In the genomic region with DNA sequence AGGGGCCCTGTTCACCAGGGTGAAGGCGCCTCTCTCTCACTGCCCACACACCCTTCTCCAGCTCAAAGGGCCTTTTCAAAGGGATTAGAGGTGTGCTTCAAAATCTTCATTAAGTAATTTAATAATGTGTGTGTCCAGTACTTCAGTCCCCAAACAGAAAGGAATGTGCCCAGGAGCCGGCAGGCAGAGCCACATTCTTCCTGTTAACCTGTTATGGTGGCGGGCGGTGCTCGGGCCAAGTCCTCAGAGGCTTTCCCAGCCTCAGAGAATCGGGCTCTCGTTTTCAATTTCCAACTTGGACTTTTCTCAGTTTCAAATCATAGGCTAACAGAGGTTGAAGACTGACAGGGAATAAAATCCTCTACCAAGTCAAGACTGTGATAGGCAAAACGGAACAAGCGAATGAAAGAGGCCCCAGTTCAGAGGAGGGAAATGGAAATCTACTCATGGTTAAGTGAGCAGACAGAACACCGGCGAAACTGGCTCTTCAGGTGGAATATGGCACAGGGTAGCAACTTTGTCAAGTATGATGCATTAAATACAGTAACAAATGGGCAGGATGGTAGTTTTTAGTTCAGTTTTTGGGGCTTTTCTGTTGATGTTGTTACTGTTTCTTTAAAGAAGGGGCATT, we compare ENCODE assay signal across 12 cellular contexts.
DNase-seq lines count a peak whose midpoint lies in the region; ATAC-seq and TF ChIP-seq lines count a peak whose summit lies in the region.
"Had no signal": no experiment of that assay in that cellular context is flagged by ENCODE, and none has a peak within 500 bp of the region (broad histone marks: within the 10 kb centered on the region; RNA-seq: fewer than 3 reads in every experiment).

No MANE protein-coding gene starts in this region.

- no peak for TF ChIP-seq POLR2A in esophagus squamous epithelium (IDR thresholded peaks at IDR 0.05)

- POLR2A ChIA-PET in activated B cell treated with CpG ODN at 0.5 μM for 24 hours (lab: Charles Lee), result interaction anchor here (1.1 to 1.6 kb wide), 4 partner anchors 8 to 538 kb away, joined by 3 to 10 read pairs (median 6); no protein-coding TSS in a partner anchor

- H4K12ac ChIP-seq in trophoblast cell (ENCODE audit: low read depth, low read length), result no peak overlapping the region

- H3K4me1 ChIP-seq in DOHH2 (ENCODE audit: control insufficient read depth, low read length), result peaks cover 100% of the 10 kb centered on the region
- H3K4me1 ChIP-seq in esophagus squamous epithelium, result peaks cover 0 to 60% (median 18%) of the 10 kb centered on the region in 3 donors
- peaks cover 8 to 22% of the 10 kb centered on the region in 2 experiments for H3K4me1 ChIP-seq in trophoblast cell (ENCODE audit: control insufficient read depth in 1 of 2, insufficient read depth in 2 of 2, low read length in 2 of 2)

- H3K9me3 Mint-ChIP-seq in activated B cell treated with CpG ODN at 0.5 μM for 24 hours, result no peaks in the 10 kb centered on the region

- H3K4me2 ChIP-seq in DOHH2 (ENCODE audit: low read length) (peak overlapping the region; percentile 85), trophoblast cell (ENCODE audit: low read length) (peak overlapping the region; percentile 37)
- H3K4me2 ChIP-seq: SK-N-SH had no signal

- H3K9me3 ChIP-seq in DOHH2 (ENCODE audit: control insufficient read depth, insufficient read depth, low read length) (no peaks in the 10 kb centered on the region), esophagus squamous epithelium (no peaks in the 10 kb centered on the region), trophoblast cell (ENCODE audit: insufficient read depth, low read depth, low read length) (no peaks in the 10 kb centered on the region)
- H3K9me3 ChIP-seq: SK-N-SH had no signal

- peak overlapping the region; percentile 28 for H3K4me3 Mint-ChIP-seq in activated B cell treated with CpG ODN at 0.5 μM for 24 hours

- H3K27ac ChIP-seq in DOHH2 (ENCODE audit: low read depth, low read length), result peak overlapping the region; percentile 99
- peak overlapping the region in 3 of 4 donors; percentile 26 to 44 (median 30) for H3K27ac ChIP-seq in esophagus squamous epithelium
- H3K27ac ChIP-seq in trophoblast cell (ENCODE audit: low read depth, low read length), result peak overlapping the region; percentile 40

- WGBS in esophagus squamous epithelium, 2 donors, result 78 to 90% methylated on average over 9 to 10 of the region's 11 CpGs
- no CpG with 5 or more reads among the region's 11 CpGs for WGBS in trophoblast cell (ENCODE audit: extremely low coverage, insufficient coverage, insufficient read length)

- no peak overlapping the region for H3K23ac ChIP-seq in trophoblast cell (ENCODE audit: low read length)

- H2BK12ac ChIP-seq in trophoblast cell (ENCODE audit: low read length), result no peak overlapping the region

- DNase-seq in activated B cell treated with CpG ODN at 0.5 μM for 24 hours, result no peak
- no peak for DNase-seq in esophagus squamous epithelium (lab: John Stamatoyannopoulos, UW)
- peak; percentile 54 to 65 for DNase-seq in trophoblast cell
- no peak for DNase-seq in NCI-H2227 (lab: John Stamatoyannopoulos, UW; ENCODE audit: unreplicated experiment)
- DNase-seq in cortex of kidney (lab: John Stamatoyannopoulos, UW), result no peak
- DNase-seq: glutamatergic neuron, KG1, NCI-H510A treated with DMSO at 0.1 percent for 48 hours, SK-N-SH had no signal

- peaks cover 5% of the 10 kb centered on the region for H3K79me1 ChIP-seq in trophoblast cell (ENCODE audit: low read length)

- H3K27me3 Mint-ChIP-seq in activated B cell treated with CpG ODN at 0.5 μM for 24 hours, result no peaks in the 10 kb centered on the region

- no peak overlapping the region for H3K18ac ChIP-seq in trophoblast cell (ENCODE audit: low read length)

- H3K36me3 ChIP-seq in DOHH2 (ENCODE audit: control insufficient read depth, low read length) (peaks cover 34% of the 10 kb centered on the region), esophagus squamous epithelium (no peaks in the 10 kb centered on the region), trophoblast cell (ENCODE audit: control insufficient read depth in 1 of 2, insufficient read depth in 2 of 2, low read length in 2 of 2) (no peaks in the 10 kb centered on the region)

- ATAC-seq in activated B cell treated with CpG ODN at 0.5 μM for 24 hours (ENCODE audit: low read depth), result no peak
- ATAC-seq in GM21737 (IDR thresholded peaks at IDR 0.05; ENCODE audit: unreplicated experiment), result no peak
- no peak for ATAC-seq in GM21786 (IDR thresholded peaks at IDR 0.05; ENCODE audit: unreplicated experiment)

- H2AFZ ChIP-seq in trophoblast cell (ENCODE audit: insufficient read depth, low read length, poor library complexity), result no peak overlapping the region

- peaks cover 53% of the 10 kb centered on the region for H3F3A ChIP-seq in DOHH2 (ENCODE audit: control insufficient read depth, insufficient read depth)

- CTCF ChIA-PET in activated B cell treated with CpG ODN at 0.5 μM for 24 hours (lab: Charles Lee), result interaction anchor here (1.3 kb wide), 1 partner anchor 85 kb away, joined by 3 read pairs; no protein-coding TSS in a partner anchor

- H2BK5ac ChIP-seq in trophoblast cell (ENCODE audit: low read depth, low read length, poor library complexity), result no peak overlapping the region

- peak overlapping the region; percentile 20 for H4K91ac ChIP-seq in trophoblast cell (ENCODE audit: low read depth, low read length)

- H3K9me2 ChIP-seq in DOHH2 (replicated peaks; ENCODE audit: control insufficient read depth, low read length), result no peaks in the 10 kb centered on the region
- H3K9me2 ChIP-seq: SK-N-SH had no signal

- H4K20me1 ChIP-seq in DOHH2 (ENCODE audit: control insufficient read depth, insufficient read depth, low read depth, low read length), result peaks cover 4% of the 10 kb centered on the region

- no peak overlapping the region for H2AK5ac ChIP-seq in trophoblast cell (ENCODE audit: low read length)

- H3K9ac ChIP-seq in trophoblast cell (ENCODE audit: low read length), result no peak overlapping the region
- H3K9ac ChIP-seq: SK-N-SH had no signal

- H3K4ac ChIP-seq in trophoblast cell (ENCODE audit: low read depth, low read length), result peak overlapping the region; percentile 41

- peaks cover 93% of the 10 kb centered on the region for H3K4me1 Mint-ChIP-seq in activated B cell treated with CpG ODN at 0.5 μM for 24 hours

- peak overlapping the region; percentile 76 for H3K27ac Mint-ChIP-seq in activated B cell treated with CpG ODN at 0.5 μM for 24 hours

- no peaks in the 10 kb centered on the region for H3K27me3 ChIP-seq in DOHH2 (ENCODE audit: control insufficient read depth, low read length)
- H3K27me3 ChIP-seq in esophagus squamous epithelium, result no peaks in the 10 kb centered on the region
- no peaks in the 10 kb centered on the region for H3K27me3 ChIP-seq in trophoblast cell (ENCODE audit: insufficient read depth, low read length)

- peak overlapping the region; percentile 2 for H2BK120ac ChIP-seq in trophoblast cell (ENCODE audit: insufficient read depth, low read length, poor library complexity)

- intact Hi-C loops in activated B cell treated with CpG ODN at 0.5 μM for 24 hours (cut with micrococcal nuclease), result loop anchor here (1.0 to 5.0 kb wide), 3 partner anchors 9 to 531 kb away; no protein-coding TSS in a partner anchor
- intact Hi-C loops in esophagus squamous epithelium (cut with DNase I), result no loop called here

- H3K4me3 ChIP-seq in DOHH2 (ENCODE audit: low read length), result peak overlapping the region; percentile 69
- H3K4me3 ChIP-seq in esophagus squamous epithelium, result no peak overlapping the region
- no peak overlapping the region for H3K4me3 ChIP-seq in trophoblast cell (ENCODE audit: low read depth, low read length)

- peaks cover 2% of the 10 kb centered on the region for H3K36me3 Mint-ChIP-seq in activated B cell treated with CpG ODN at 0.5 μM for 24 hours (ENCODE audit: low read depth)

- H3K79me2 ChIP-seq in DOHH2 (ENCODE audit: control insufficient read depth, low read length) (peaks cover 100% of the 10 kb centered on the region), trophoblast cell (ENCODE audit: control insufficient read depth, insufficient read depth, low read length, poor library complexity) (peaks cover 9% of the 10 kb centered on the region)

- TF ChIP-seq CTCF in DOHH2 (IDR thresholded peaks at IDR 0.05; ENCODE audit: low read depth, low read length, poor library complexity, severe bottlenecking) (no peak), activated B cell treated with CpG ODN at 0.5 μM for 24 hours (IDR thresholded peaks at IDR 0.05) (no peak), esophagus squamous epithelium (IDR thresholded peaks at IDR 0.05) (no peak)

- no peak overlapping the region for H4K8ac ChIP-seq in trophoblast cell (ENCODE audit: low read depth, low read length)

- peak overlapping the region; percentile 12 for H3K14ac ChIP-seq in trophoblast cell (ENCODE audit: low read length)

Comparison
In these comparisons a context has a peak if more than half of its experiments do, and no peak if none do; other contexts are left out.
1. H3K27ac ChIP-seq: peak in every context shown above with its lines; median percentile 99 in DOHH2; 40 in trophoblast cell; 30 in esophagus squamous epithelium.
2. DNase-seq: peak in trophoblast cell (2 of 2); none in activated B cell treated with CpG ODN at 0.5 μM for 24 hours (single experiment), esophagus squamous epithelium (single experiment), NCI-H2227 (single experiment) and cortex of kidney (single experiment).